17 cellular contexts compared by ENCODE assay signal in the genomic region with DNA sequence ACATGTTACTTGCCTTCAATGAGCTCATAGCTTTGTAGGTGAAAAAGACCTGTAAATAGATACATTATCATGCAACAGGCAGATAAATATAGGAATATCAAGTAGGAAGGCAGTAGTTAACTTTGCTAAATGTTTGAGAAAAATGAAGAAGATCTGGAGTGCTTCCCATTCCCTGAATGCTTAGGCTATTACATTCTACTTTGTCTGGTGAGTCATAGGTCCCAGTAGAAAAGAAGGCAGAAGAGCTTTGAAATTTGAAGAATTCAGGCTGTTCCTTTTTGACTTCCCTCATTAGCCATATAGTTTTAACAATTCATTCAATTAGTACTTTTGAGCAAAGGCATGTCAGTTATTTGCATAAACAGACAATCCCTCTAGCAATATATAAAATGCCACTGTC.
A peak's percentile ranks its signal among the peaks of the same experiment; 100 is the strongest.
DNase-seq lines count a peak whose midpoint lies in the region; ATAC-seq and TF ChIP-seq lines count a peak whose summit lies in the region.
"Had no signal": no experiment of that assay in that cellular context is flagged by ENCODE, and none has a peak within 500 bp of the region (broad histone marks: within the 10 kb centered on the region; RNA-seq: fewer than 3 reads in every experiment).

No MANE protein-coding gene starts in this region.

- peak overlapping the region; percentile 42 for H3K27ac ChIP-seq in SJSA1
- no peak overlapping the region for H3K27ac ChIP-seq in coronary artery
- no peak overlapping the region for H3K27ac ChIP-seq in osteoblast (ENCODE audit: low read depth, low read length)
- H3K27ac ChIP-seq: heart right ventricle had no signal

- H3K4me3 ChIP-seq in SJSA1 (no peak overlapping the region), fibroblast of the aortic adventitia (ENCODE audit: low read depth, low read length) (no peak overlapping the region), coronary artery (no peak overlapping the region), osteoblast (ENCODE audit: insufficient read depth, low read length) (no peak overlapping the region)
- H3K4me3 ChIP-seq: heart right ventricle had no signal

- TF ChIP-seq CTCF in fibroblast of the aortic adventitia (IDR thresholded peaks at IDR 0.05; ENCODE audit: insufficient read depth, low read length) (no peak), coronary artery (IDR thresholded peaks at IDR 0.05) (no peak), osteoblast (IDR thresholded peaks at IDR 0.05; ENCODE audit: extremely low read depth, low read depth, low read length) (no peak)

- H3K36me3 Mint-ChIP-seq in activated naive CD8-positive, alpha-beta T cell treated with anti-CD3 and anti-CD28 coated beads, Interleukin-2, amount 50 U/mL, for 24 hours (ENCODE audit: low read depth) = no peaks in the 10 kb centered on the region
- H3K36me3 Mint-ChIP-seq: CD4-positive, CD25-positive, alpha-beta regulatory T cell; memory B cell; stimulated activated effector memory CD8-positive, alpha-beta T cell treated with anti-CD3 and anti-CD28 coated beads, Interleukin-12 subunit alpha, Interleukin-12 subunit beta, amount 100 ng/mL, for 72 hours had no signal

- H3K27ac Mint-ChIP-seq in activated naive CD8-positive, alpha-beta T cell treated with anti-CD3 and anti-CD28 coated beads, Interleukin-2, amount 50 U/mL, for 24 hours = no peak overlapping the region
- H3K27ac Mint-ChIP-seq: CD4-positive, CD25-positive, alpha-beta regulatory T cell; effector memory CD8-positive, alpha-beta T cell; memory B cell; progenitor cell of endocrine pancreas; stimulated activated effector memory CD8-positive, alpha-beta T cell treated with anti-CD3 and anti-CD28 coated beads, Interleukin-12 subunit alpha, Interleukin-12 subunit beta, amount 100 ng/mL, for 72 hours had no signal

- no peak overlapping the region for H3K4me2 ChIP-seq in osteoblast (ENCODE audit: insufficient read depth, low read length)

- peaks cover 4% of the 10 kb centered on the region for H3K9me3 Mint-ChIP-seq in activated naive CD8-positive, alpha-beta T cell treated with anti-CD3 and anti-CD28 coated beads, Interleukin-2, amount 50 U/mL, for 24 hours

- no peaks in the 10 kb centered on the region for H3K27me3 Mint-ChIP-seq in activated naive CD8-positive, alpha-beta T cell treated with anti-CD3 and anti-CD28 coated beads, Interleukin-2, amount 50 U/mL, for 24 hours
- H3K27me3 Mint-ChIP-seq: CD4-positive, CD25-positive, alpha-beta regulatory T cell; effector memory CD8-positive, alpha-beta T cell; memory B cell; progenitor cell of endocrine pancreas had no signal

- no peaks in the 10 kb centered on the region for H3K4me1 Mint-ChIP-seq in activated naive CD8-positive, alpha-beta T cell treated with anti-CD3 and anti-CD28 coated beads, Interleukin-2, amount 50 U/mL, for 24 hours
- H3K4me1 Mint-ChIP-seq: CD4-positive, CD25-positive, alpha-beta regulatory T cell; memory B cell; stimulated activated effector memory CD8-positive, alpha-beta T cell treated with anti-CD3 and anti-CD28 coated beads, Interleukin-12 subunit alpha, Interleukin-12 subunit beta, amount 100 ng/mL, for 72 hours had no signal

- ATAC-seq in activated naive CD8-positive, alpha-beta T cell treated with anti-CD3 and anti-CD28 coated beads, Interleukin-2, amount 50 U/mL, for 24 hours = no peak
- ATAC-seq: activated CD4-positive, CD25-positive, alpha-beta regulatory T cell treated with anti-CD3 and anti-CD28 coated beads, Interleukin-2, amount 50 U/mL, for 24 hours; effector memory CD8-positive, alpha-beta T cell; stimulated activated effector memory CD8-positive, alpha-beta T cell treated with anti-CD3 and anti-CD28 coated beads, Interleukin-12 subunit alpha, Interleukin-12 subunit beta, amount 100 ng/mL, for 72 hours had no signal

- H2AFZ ChIP-seq in osteoblast (ENCODE audit: low read length) = no peak overlapping the region

- DNase-seq in GM03348 (ENCODE audit: low spot score) = peak; percentile 7
- DNase-seq in SJSA1 (ENCODE audit: low read depth in 1 of 2, low spot score in 2 of 2) = peak in 1 of 2 experiments; percentile 51
- peak; percentile 1 for DNase-seq in fibroblast of the aortic adventitia (ENCODE audit: low read depth)
- DNase-seq in renal cortical epithelial cell (ENCODE audit: low read depth) = peak; percentile 78
- DNase-seq in activated naive CD8-positive, alpha-beta T cell treated with anti-CD3 and anti-CD28 coated beads, Interleukin-2, amount 50 U/mL, for 24 hours = no peak
- DNase-seq in coronary artery (ENCODE audit: low spot score) = no peak
- DNase-seq in osteoblast (ENCODE audit: insufficient read length, low spot score, missing footprints) = no peak
- no peak for DNase-seq in DMS79 (lab: John Stamatoyannopoulos, UW)
- DNase-seq: amygdala; CD4-positive, CD25-positive, alpha-beta regulatory T cell; effector memory CD8-positive, alpha-beta T cell; heart right ventricle; stimulated activated CD4-positive, alpha-beta T cell treated with anti-CD3 and anti-CD28 coated beads, Interleukin-2, amount 100 ng/mL, for 48 hours had no signal

- H3K79me2 ChIP-seq in osteoblast (ENCODE audit: insufficient read depth, low read length) = no peaks in the 10 kb centered on the region

- no peaks in the 10 kb centered on the region for H3K36me3 ChIP-seq in SJSA1
- no peaks in the 10 kb centered on the region for H3K36me3 ChIP-seq in osteoblast (ENCODE audit: insufficient read depth, low read length)
- H3K36me3 ChIP-seq: heart right ventricle had no signal

- H3K9me3 ChIP-seq in SJSA1 (replicated peaks) (no peaks in the 10 kb centered on the region), osteoblast (ENCODE audit: low read depth, low read length) (no peaks in the 10 kb centered on the region)

- no peak overlapping the region for H3K4me3 Mint-ChIP-seq in activated naive CD8-positive, alpha-beta T cell treated with anti-CD3 and anti-CD28 coated beads, Interleukin-2, amount 50 U/mL, for 24 hours
- H3K4me3 Mint-ChIP-seq: CD4-positive, CD25-positive, alpha-beta regulatory T cell; effector memory CD8-positive, alpha-beta T cell; memory B cell; stimulated activated effector memory CD8-positive, alpha-beta T cell treated with anti-CD3 and anti-CD28 coated beads, Interleukin-12 subunit alpha, Interleukin-12 subunit beta, amount 100 ng/mL, for 72 hours had no signal

- H3K4me1 ChIP-seq in SJSA1 (replicated peaks) (peaks cover 16% of the 10 kb centered on the region), osteoblast (ENCODE audit: insufficient read depth, low read length) (peaks cover 5% of the 10 kb centered on the region)

- no peaks in the 10 kb centered on the region for H4K20me1 ChIP-seq in osteoblast (ENCODE audit: insufficient read depth, low read length)

- no peaks in the 10 kb centered on the region for H3K27me3 ChIP-seq in SJSA1 (replicated peaks)
- no peaks in the 10 kb centered on the region for H3K27me3 ChIP-seq in osteoblast (ENCODE audit: insufficient read depth, low read length)
- H3K27me3 ChIP-seq: heart right ventricle had no signal

Comparison
In these comparisons a context has a peak if more than half of its experiments do, and no peak if none do; other contexts are left out.
1. DNase-seq: peak in GM03348 (single experiment), fibroblast of the aortic adventitia (single experiment) and renal cortical epithelial cell (single experiment); none in activated naive CD8-positive, alpha-beta T cell treated with anti-CD3 and anti-CD28 coated beads, Interleukin-2, amount 50 U/mL, for 24 hours (single experiment), coronary artery (single experiment), osteoblast (single experiment) and DMS79 (single experiment).